In genomic region chr9:83707768-83708514, GRCh38 we compare ENCODE assay signal across 8 cellular contexts. TPM values are rescaled to one million over a fixed set of nuclear protein-coding genes. Genes with fewer than 3 reads are reported as not detected.
DNase-seq lines count a peak whose midpoint lies in the region; ATAC-seq, FAIRE-seq and TF ChIP-seq lines count a peak whose summit lies in the region.

TSS of gene UBQLN1 (minus strand) at chr9:83707958. CDS start at chr9:83707679, 279 bp downstream.

- ATAC-seq in GM18511 (IDR thresholded peaks at IDR 0.05; ENCODE audit: unreplicated experiment) (peak; percentile 82), HG03025 (IDR thresholded peaks at IDR 0.05; ENCODE audit: low FRiP score, unreplicated experiment) (peak; percentile 81)

- H3K27me3 Mint-ChIP-seq in astrocyte (ENCODE audit: low read depth, unreplicated experiment) = no peaks in the 10 kb centered on the region

- intact Hi-C loops in vagina (cut with DNase I) = no loop called here

- FAIRE-seq in astrocyte (lab: Jason Lieb, UNC) = no peak

- DNase-seq in NCI-H2029 treated with DMSO at 0.1 percent for 48 hours (lab: John Stamatoyannopoulos, UW) (peak; percentile 84), T-helper 22 cell (ENCODE audit: low read depth) (peak; percentile 84), astrocyte (ENCODE audit: low read depth) (peak; percentile 90), hepatic stellate cell (ENCODE audit: low spot score) (peak; percentile 93), vagina (ENCODE audit: extremely low spot score in 2 of 2) (peak in 1 of 2 donors; percentile 96)

- peaks cover 6% of the 10 kb centered on the region for H3K4me1 Mint-ChIP-seq in astrocyte (ENCODE audit: low read depth, unreplicated experiment)

- peaks cover 41% of the 10 kb centered on the region for H4K20me1 ChIP-seq in astrocyte (ENCODE audit: insufficient read depth, low read length)

- H3K4me3 Mint-ChIP-seq in astrocyte (ENCODE audit: unreplicated experiment) = peak within 1 kb of the TSS; percentile 92

- H3K79me2 ChIP-seq in astrocyte (ENCODE audit: insufficient read depth, low read length) = peaks cover 58% of the 10 kb centered on the region

- H3K9ac ChIP-seq in astrocyte (ENCODE audit: low read length) = peak within 1 kb of the TSS; percentile 96
- H3K9ac ChIP-seq in rectal smooth muscle tissue (ENCODE audit: low read length) = peak within 1 kb of the TSS; percentile 100

- H3K4me1 ChIP-seq in astrocyte (ENCODE audit: insufficient read depth, low read length) (peaks cover 5% of the 10 kb centered on the region), rectal smooth muscle tissue (ENCODE audit: control insufficient read depth, insufficient read depth, low read length) (peaks cover 17% of the 10 kb centered on the region), vagina (peaks cover 33% of the 10 kb centered on the region)

- peak within 1 kb of the TSS; percentile 99 for H3K27ac Mint-ChIP-seq in astrocyte (ENCODE audit: unreplicated experiment)

- H3K27me3 ChIP-seq in astrocyte (ENCODE audit: insufficient read depth, low read length) (no peaks in the 10 kb centered on the region), rectal smooth muscle tissue (ENCODE audit: control insufficient read depth, insufficient read depth, low read length) (no peaks in the 10 kb centered on the region), vagina (no peaks in the 10 kb centered on the region)

- H3K36me3 Mint-ChIP-seq in astrocyte (ENCODE audit: low read depth, unreplicated experiment) = no peaks in the 10 kb centered on the region

- H3K36me3 ChIP-seq in astrocyte (ENCODE audit: insufficient read depth, low read length) = no peaks in the 10 kb centered on the region
- H3K36me3 ChIP-seq in rectal smooth muscle tissue (ENCODE audit: control insufficient read depth, insufficient read depth, low read length) = no peaks in the 10 kb centered on the region
- no peaks in the 10 kb centered on the region for H3K36me3 ChIP-seq in vagina

- H3K4me2 ChIP-seq in astrocyte (ENCODE audit: low read length) = peak within 1 kb of the TSS; percentile 92

- TF ChIP-seq POLR2A in vagina (IDR thresholded peaks at IDR 0.05) = peak; percentile 54 to 96

- H3K9me3 Mint-ChIP-seq in astrocyte (ENCODE audit: unreplicated experiment) = no peaks in the 10 kb centered on the region

- no peaks in the 10 kb centered on the region for H3K9me3 ChIP-seq in astrocyte (ENCODE audit: insufficient read depth, low read depth, low read length)
- no peaks in the 10 kb centered on the region for H3K9me3 ChIP-seq in vagina

- TF ChIP-seq CTCF in astrocyte (IDR thresholded peaks at IDR 0.05; ENCODE audit: insufficient read depth, low read depth, low read length) = no peak
- TF ChIP-seq CTCF in vagina (IDR thresholded peaks at IDR 0.05) = no peak

- H2AFZ ChIP-seq in astrocyte (ENCODE audit: low read depth, low read length) = peak within 1 kb of the TSS; percentile 99

- H3K27ac ChIP-seq in astrocyte (ENCODE audit: low read depth, low read length) (peak within 1 kb of the TSS; percentile 100), rectal smooth muscle tissue (ENCODE audit: low read depth, low read length) (peak within 1 kb of the TSS; percentile 99), vagina (peak within 1 kb of the TSS; percentile 98)

- H3K4me3 ChIP-seq in astrocyte (ENCODE audit: insufficient read depth, low read depth, low read length) (peak within 1 kb of the TSS; percentile 84), rectal smooth muscle tissue (ENCODE audit: low read length) (peak within 1 kb of the TSS; percentile 99), vagina (peak within 1 kb of the TSS; percentile 86 to 97)

RNA-seq across cellular contexts. Expression of gene UBQLN1, which starts in this region (rescaled TPM):
- total RNA-seq in astrocyte (99.3 and 102 TPM in 2 replicates), vagina (90.8 TPM)
